Comparison of ENCODE assay signal across 13 cellular contexts in genomic region chr15:37045859-37046318, GRCh38. TPM values are rescaled to one million over a fixed set of nuclear protein-coding genes. Genes with fewer than 3 reads are reported as not detected.
DNase-seq lines count a peak whose midpoint lies in the region; ATAC-seq, FAIRE-seq and TF ChIP-seq lines count a peak whose summit lies in the region.
"Had no signal": no experiment of that assay in that cellular context is flagged by ENCODE, and none has a peak within 500 bp of the region (broad histone marks: within the 10 kb centered on the region; RNA-seq: fewer than 3 reads in every experiment).

No MANE protein-coding gene starts in this region.

- POLR2A ChIA-PET in HepG2 (lab: Yijun Ruan, JAX) = no interaction called here
- POLR2A ChIA-PET in CD8-positive, alpha-beta memory T cell (lab: Charles Lee) = no interaction called here
- POLR2A ChIA-PET in activated CD4-positive, alpha-beta memory T cell treated with anti-CD3 and anti-CD28 coated beads, Interleukin-2, amount 10 ng/mL, durations not matched to agents 7 days and 5 days (lab: Charles Lee) = no interaction called here

- H3K9me3 Mint-ChIP-seq in CD8-positive, alpha-beta memory T cell = no peaks in the 10 kb centered on the region
- no peaks in the 10 kb centered on the region for H3K9me3 Mint-ChIP-seq in activated CD4-positive, alpha-beta memory T cell treated with anti-CD3 and anti-CD28 coated beads, Interleukin-2, amount 10 ng/mL, durations not matched to agents 7 days and 5 days
- H3K9me3 Mint-ChIP-seq: dendritic cell treated with granulocyte-macrophage colony-stimulating factor and Interleukin-4, amounts not matched to agents 40 ng/mL and 50 ng/mL, for 4 days had no signal

- TF ChIP-seq POLR2A in HepG2 (IDR thresholded peaks at IDR 0.05; ENCODE audit: insufficient read depth in 1 of 2, low read depth in 2 of 2, low read length in 2 of 2) (no peak), right lobe of liver (IDR thresholded peaks at IDR 0.05) (no peak)

- in situ Hi-C loops in HepG2 (cut with HindIII; ENCODE audit: extremely low pct_ligation_motif_present, low pct_unique_long_range_greater_than_20kb) = loop anchor here (10.0 kb wide), 1 partner anchor 49 kb away; no protein-coding TSS in a partner anchor

- H3K27ac ChIP-seq in HepG2 (ENCODE audit: extremely low read length, insufficient read depth, low read length) (peak overlapping the region; percentile 44), right lobe of liver (no peak overlapping the region), lower lobe of right lung (peak overlapping the region; percentile 7)
- H3K27ac ChIP-seq in CD8-positive, alpha-beta memory T cell (ENCODE audit: low read depth, low read length) = no peak overlapping the region

- FAIRE-seq in HepG2 (lab: Jason Lieb, UNC) = peak; percentile 60
- FAIRE-seq: K562 had no signal

- H2AFZ ChIP-seq in HepG2 (ENCODE audit: low read length) = no peak overlapping the region

- H3K9ac ChIP-seq in HepG2 (ENCODE audit: insufficient read depth, low read depth, low read length) = 0 out of 2 replicates have a peak overlapping the region, but pooled peaks have one; percentile 42

- TF ChIP-seq EP300 in HepG2 (IDR thresholded peaks at IDR 0.05; ENCODE audit: low read depth in 2 of 2, low read length in 2 of 2) (no peak), HepG2 (CRISPR knock-in tag; IDR thresholded peaks at IDR 0.05; ENCODE audit: borderline replicate concordance) (no peak)

- H3K9me3 ChIP-seq in HepG2 (ENCODE audit: low read length) = no peaks in the 10 kb centered on the region
- H3K9me3 ChIP-seq in right lobe of liver = no peaks in the 10 kb centered on the region
- no peaks in the 10 kb centered on the region for H3K9me3 ChIP-seq in lower lobe of right lung
- H3K9me3 ChIP-seq in CD8-positive, alpha-beta memory T cell (ENCODE audit: low read length) = no peaks in the 10 kb centered on the region

- TF ChIP-seq RAD21 in HepG2 (CRISPR knock-in tag; IDR thresholded peaks at IDR 0.05) = no peak

- peaks cover 0 to 6% of the 10 kb centered on the region in 2 donors for H3K27me3 Mint-ChIP-seq in CD8-positive, alpha-beta memory T cell
- no peaks in the 10 kb centered on the region for H3K27me3 Mint-ChIP-seq in activated CD4-positive, alpha-beta memory T cell treated with anti-CD3 and anti-CD28 coated beads, Interleukin-2, amount 10 ng/mL, durations not matched to agents 7 days and 5 days
- H3K27me3 Mint-ChIP-seq: dendritic cell treated with granulocyte-macrophage colony-stimulating factor and Interleukin-4, amounts not matched to agents 40 ng/mL and 50 ng/mL, for 4 days had no signal

- H3K36me3 ChIP-seq in HepG2 (replicated peaks in 1 of 2; ENCODE audit: control insufficient read depth in 1 of 2, insufficient read depth in 2 of 2, low read length in 2 of 2) = peaks cover 0 to 8% of the 10 kb centered on the region in 2 experiments; a peak in 2 of 5 replicates
- no peaks in the 10 kb centered on the region for H3K36me3 ChIP-seq in right lobe of liver
- H3K36me3 ChIP-seq in lower lobe of right lung = no peaks in the 10 kb centered on the region
- no peaks in the 10 kb centered on the region for H3K36me3 ChIP-seq in CD8-positive, alpha-beta memory T cell (ENCODE audit: insufficient read depth, low read length)

- no peaks in the 10 kb centered on the region for H4K20me1 ChIP-seq in HepG2 (ENCODE audit: insufficient read depth, low read length)

- H3K4me3 ChIP-seq in HepG2 (replicated peaks in 1 of 3; ENCODE audit: insufficient read depth in 1 of 3, low read depth in 2 of 3, low read length in 3 of 3) (peak overlapping the region in 2 of 3 experiments; percentile 22 to 30; a peak in 2 of 6 replicates), right lobe of liver (no peak overlapping the region), choroid plexus epithelial cell (ENCODE audit: low read depth, low read length) (peak overlapping the region; percentile 4), lower lobe of right lung (no peak overlapping the region)
- H3K4me3 ChIP-seq in CD8-positive, alpha-beta memory T cell (ENCODE audit: low read length) = no peak overlapping the region
- H3K4me3 ChIP-seq: K562 had no signal

- TF ChIP-seq CTCF in HepG2 (CRISPR knock-in tag; IDR thresholded peaks at IDR 0.05) = no peak
- no peak for TF ChIP-seq CTCF in right lobe of liver (IDR thresholded peaks at IDR 0.05)
- no peak for TF ChIP-seq CTCF in choroid plexus epithelial cell (conservative IDR thresholded peaks at IDR 0.05; ENCODE audit: low read depth, low read length)
- TF ChIP-seq CTCF in lower lobe of right lung (IDR thresholded peaks at IDR 0.05) = no peak

- DNase-seq in HepG2 (ENCODE audit: low spot score) (peak; percentile 56), right lobe of liver (no peak), choroid plexus epithelial cell (ENCODE audit: low read depth) (peak; percentile 47), lower lobe of right lung (peak; percentile 48), cerebellar cortex (ENCODE audit: low spot score) (no peak)
- DNase-seq in CD8-positive, alpha-beta memory T cell = no peak
- DNase-seq in activated CD4-positive, alpha-beta memory T cell treated with anti-CD3 and anti-CD28 coated beads, Interleukin-2, amount 10 ng/mL, durations not matched to agents 7 days and 5 days = no peak
- DNase-seq: EL; stimulated activated naive CD4-positive, alpha-beta T cell; SW 1271 had no signal

- ATAC-seq in HepG2 = peak; percentile 96
- ATAC-seq in right lobe of liver = no peak
- ATAC-seq in lower lobe of right lung = peak; percentile 84 to 93
- ATAC-seq in HG03457 (IDR thresholded peaks at IDR 0.05; ENCODE audit: unreplicated experiment) = no peak
- ATAC-seq: K562 had no signal

- intact Hi-C loops in HepG2 (cut with micrococcal nuclease; ENCODE audit: unreplicated experiment) = loop anchor here (5.0 to 10.0 kb wide), 3 partner anchors 41 to 111 kb away; no protein-coding TSS in a partner anchor
- intact Hi-C loops in right lobe of liver (cut with DNase I) = no loop called here
- intact Hi-C loops in lower lobe of right lung (cut with DNase I) = loop anchor here (5.0 kb wide), 1 partner anchor 51 kb away; no protein-coding TSS in a partner anchor

- H3K4me1 ChIP-seq in HepG2 (ENCODE audit: insufficient read depth, low read length) (peaks cover 53% of the 10 kb centered on the region), right lobe of liver (no peaks in the 10 kb centered on the region), lower lobe of right lung (peaks cover 9% of the 10 kb centered on the region)
- H3K4me1 ChIP-seq in CD8-positive, alpha-beta memory T cell (ENCODE audit: insufficient read depth, low read length) = no peaks in the 10 kb centered on the region

- no peaks in the 10 kb centered on the region for H3K36me3 Mint-ChIP-seq in CD8-positive, alpha-beta memory T cell
- H3K36me3 Mint-ChIP-seq in activated CD4-positive, alpha-beta memory T cell treated with anti-CD3 and anti-CD28 coated beads, Interleukin-2, amount 10 ng/mL, durations not matched to agents 7 days and 5 days (ENCODE audit: low read depth) = no peaks in the 10 kb centered on the region

- no peaks in the 10 kb centered on the region for H3K4me1 Mint-ChIP-seq in CD8-positive, alpha-beta memory T cell
- no peaks in the 10 kb centered on the region for H3K4me1 Mint-ChIP-seq in activated CD4-positive, alpha-beta memory T cell treated with anti-CD3 and anti-CD28 coated beads, Interleukin-2, amount 10 ng/mL, durations not matched to agents 7 days and 5 days

- H3K4me3 Mint-ChIP-seq in CD8-positive, alpha-beta memory T cell = no peak overlapping the region
- H3K4me3 Mint-ChIP-seq in activated CD4-positive, alpha-beta memory T cell treated with anti-CD3 and anti-CD28 coated beads, Interleukin-2, amount 10 ng/mL, durations not matched to agents 7 days and 5 days = no peak overlapping the region
- H3K4me3 Mint-ChIP-seq: dendritic cell treated with granulocyte-macrophage colony-stimulating factor and Interleukin-4, amounts not matched to agents 40 ng/mL and 50 ng/mL, for 4 days had no signal

- H3K27me3 ChIP-seq in HepG2 (ENCODE audit: control insufficient read depth in 1 of 2, insufficient read depth in 2 of 2, low read length in 2 of 2) = no peaks in the 10 kb centered on the region
- H3K27me3 ChIP-seq in right lobe of liver = no peaks in the 10 kb centered on the region
- no peaks in the 10 kb centered on the region for H3K27me3 ChIP-seq in lower lobe of right lung (ENCODE audit: low read depth)
- no peaks in the 10 kb centered on the region for H3K27me3 ChIP-seq in CD8-positive, alpha-beta memory T cell (ENCODE audit: insufficient read depth, low read length, poor library complexity, severe bottlenecking)

- WGBS in HepG2 (ENCODE audit: low lambda C conversion rate) = 40% methylated on average over 8 of the region's 8 CpGs
- WGBS in right lobe of liver (ENCODE audit: insufficient coverage, low coverage, low lambda C conversion rate, missing lambda C conversion rate) = 70% methylated on average over 7 of the region's 8 CpGs

- BruUV-seq in HepG2 (replicated peaks; lab: Mats Ljungman, UMichigan) = no TSS peak

- CTCF ChIA-PET in HepG2 (lab: Yijun Ruan, JAX; ENCODE audit: low intra/inter-chr PET ratio, low total read pairs) = no interaction called here
- CTCF ChIA-PET in CD8-positive, alpha-beta memory T cell (lab: Charles Lee) = no interaction called here
- CTCF ChIA-PET in activated CD4-positive, alpha-beta memory T cell treated with anti-CD3 and anti-CD28 coated beads, Interleukin-2, amount 10 ng/mL, durations not matched to agents 7 days and 5 days (lab: Charles Lee) = no interaction called here

- peak overlapping the region; percentile 81 for H3K4me2 ChIP-seq in HepG2 (ENCODE audit: low read depth, low read length)

- H3K79me2 ChIP-seq in HepG2 (ENCODE audit: insufficient read depth, low read length) = no peaks in the 10 kb centered on the region

- H3K27ac Mint-ChIP-seq in CD8-positive, alpha-beta memory T cell = no peak overlapping the region
- no peak overlapping the region for H3K27ac Mint-ChIP-seq in activated CD4-positive, alpha-beta memory T cell treated with anti-CD3 and anti-CD28 coated beads, Interleukin-2, amount 10 ng/mL, durations not matched to agents 7 days and 5 days
- H3K27ac Mint-ChIP-seq: dendritic cell treated with granulocyte-macrophage colony-stimulating factor and Interleukin-4, amounts not matched to agents 40 ng/mL and 50 ng/mL, for 4 days had no signal

RNA-seq across cellular contexts. Expression of gene MEIS2, which starts 54.5 kb away (rescaled TPM):
- total RNA-seq in HepG2 (2016; rRNA removed; fragmentation: Illumina TruSeq; extraction: Trizol) (12.4 and 12.6 TPM in 2 replicates), right lobe of liver (10 to 100 TPM in 2 of 6 experiments, 1 to 10 TPM in 4; 6.1 to 18.0 (median 7.9) TPM), lower lobe of right lung (20.7 TPM)
- 3.1 and 3.3 TPM in 2 replicates for total RNA-seq in HepG2 (2016; cell fraction: cytosol; rRNA removed; fragmentation: Illumina TruSeq; extraction: Trizol; ENCODE audit: low read depth)
- 10.3 and 12.7 TPM in 2 replicates for total RNA-seq in HepG2 (2016; cell fraction: insoluble cytoplasmic fraction; rRNA removed; fragmentation: Illumina TruSeq; extraction: Trizol)
- total RNA-seq in HepG2 (2016; cell fraction: membrane; rRNA removed; fragmentation: Illumina TruSeq; extraction: Trizol) = 7.1 TPM in 2 replicates
- 24.2 and 26.1 TPM in 2 replicates for total RNA-seq in HepG2 (2016; cell fraction: nucleus; rRNA removed; fragmentation: Illumina TruSeq; extraction: Trizol)
- 9.4 and 10.7 TPM in 2 replicates for polyA plus RNA-seq in HepG2 (2011; rRNA removed)
- polyA plus RNA-seq in HepG2 (2011; cell fraction: cytosol; rRNA removed) = 6.7 and 8.0 TPM in 2 replicates
- polyA plus RNA-seq in HepG2 (2011; cell fraction: nucleus; rRNA removed) = 16.3 and 19.6 TPM in 2 replicates
- polyA plus RNA-seq in HepG2 (2012) = 8.0 and 8.7 TPM in 2 replicates
- polyA plus RNA-seq in HepG2 (2016; cell fraction: cytosol; fragmentation: Illumina TruSeq; extraction: Trizol; ENCODE audit: low read depth) = 0.67 and 1.0 TPM in 2 replicates
- polyA plus RNA-seq in HepG2 (2016; cell fraction: insoluble cytoplasmic fraction; fragmentation: Illumina TruSeq; extraction: Trizol; ENCODE audit: low read depth) = 11.3 and 12.6 TPM in 2 replicates
- polyA plus RNA-seq in HepG2 (2016; cell fraction: membrane; fragmentation: Illumina TruSeq; extraction: Trizol; ENCODE audit: low read depth) = 3.0 and 4.3 TPM in 2 replicates
- polyA plus RNA-seq in HepG2 (2016; cell fraction: nucleus; fragmentation: Illumina TruSeq; extraction: Trizol; ENCODE audit: insufficient read depth, low read depth) = 12.4 and 16.9 TPM in 2 replicates
- polyA minus RNA-seq in HepG2 (2011; rRNA and poly(A)+ RNA removed; ENCODE audit: low replicate concordance) = 14.2 and 16.5 TPM in 2 replicates
- polyA minus RNA-seq in HepG2 (2011; cell fraction: cytosol; rRNA and poly(A)+ RNA removed) = 3.7 and 6.8 TPM in 2 replicates
- 67.3 and 70.4 TPM in 2 replicates for polyA minus RNA-seq in HepG2 (2011; cell fraction: nucleus; rRNA and poly(A)+ RNA removed)
- total RNA-seq in CD8-positive, alpha-beta memory T cell = not detected
- polyA plus RNA-seq in CD8-positive, alpha-beta memory T cell = not detected
- not detected for total RNA-seq in activated CD4-positive, alpha-beta memory T cell treated with anti-CD3 and anti-CD28 coated beads, Interleukin-2, amount 10 ng/mL, durations not matched to agents 7 days and 5 days

Comparison
In these comparisons a context has a peak if more than half of its experiments do, and no peak if none do; other contexts are left out.
1. ATAC-seq: peak in HepG2 (single experiment) and lower lobe of right lung (2 of 2); none in right lobe of liver (0 of 4) and HG03457 (single experiment).
2. DNase-seq: peak in HepG2 (single experiment), choroid plexus epithelial cell (single experiment) and lower lobe of right lung (single experiment); none in right lobe of liver (0 of 3), CD8-positive, alpha-beta memory T cell (0 of 5), activated CD4-positive, alpha-beta memory T cell treated with anti-CD3 and anti-CD28 coated beads, Interleukin-2, amount 10 ng/mL, durations not matched to agents 7 days and 5 days (single experiment) and cerebellar cortex (single experiment).
3. H3K27ac ChIP-seq: peak in HepG2 (single experiment) and lower lobe of right lung (single experiment); none in right lobe of liver (0 of 3) and CD8-positive, alpha-beta memory T cell (single experiment).
4. H3K4me3 ChIP-seq: peak in HepG2 (2 of 3) and choroid plexus epithelial cell (single experiment); none in right lobe of liver (0 of 3), lower lobe of right lung (single experiment) and CD8-positive, alpha-beta memory T cell (single experiment).
5. intact Hi-C loops: an anchor here in HepG2 (5.0 to 10.0 kb wide) and lower lobe of right lung (5.0 kb wide); none called in right lobe of liver.